In genomic region chr10:126400641-126401040, GRCh38 we compare ENCODE assay signal across 34 cellular contexts. TPM values are rescaled to one million over a fixed set of nuclear protein-coding genes. Genes with fewer than 3 reads are reported as not detected.
"Had no signal": no experiment of that assay in that cellular context is flagged by ENCODE, and none has a peak within 500 bp of the region (broad histone marks: within the 10 kb centered on the region; RNA-seq: fewer than 3 reads in every experiment).

No MANE protein-coding gene starts in this region.

- FAIRE-seq: astrocyte, bronchial epithelial cell had no signal

- H3K4me3 ChIP-seq: adrenal gland, ascending aorta, body of pancreas, breast epithelium, cardiac muscle cell had no signal

- H3K9me3 ChIP-seq: adrenal gland, ascending aorta, body of pancreas, breast epithelium had no signal

- H3K27me3 ChIP-seq: adrenal gland, ascending aorta, body of pancreas, breast epithelium, cardiac muscle cell had no signal

- H3K4me1 ChIP-seq: adrenal gland, ascending aorta, body of pancreas, breast epithelium had no signal

- H3K27ac ChIP-seq: adrenal gland, ascending aorta, body of pancreas, breast epithelium, cardiac muscle cell had no signal

- DNase-seq: activated effector memory CD4-positive, alpha-beta T cell treated with anti-CD3 and anti-CD28 coated beads, Interleukin-2, amount 50 U/mL, for 16 hours; activated effector memory CD4-positive, alpha-beta T cell treated with Interleukin-2 at 50 U/mL for 16 hours; activated gamma-delta T cell; activated gamma-delta T cell treated with Interleukin-2 at 50 U/mL for 16 hours; activated naive CD4-positive, alpha-beta T cell; activated naive CD4-positive, alpha-beta T cell treated with anti-CD3 and anti-CD28 coated beads for 36 hours; activated naive CD4-positive, alpha-beta T cell treated with anti-CD3 and anti-CD28 coated beads, Interleukin-2, amount 10 ng/mL, durations not matched to agents 7 days and 5 days; activated naive CD4-positive, alpha-beta T cell treated with anti-CD3 and anti-CD28 coated beads, Interleukin-2, amount 50 U/mL, for 16 hours; activated naive CD4-positive, alpha-beta T cell treated with Interleukin-2 at 50 U/mL for 16 hours; activated naive CD8-positive, alpha-beta T cell treated with anti-CD3 and anti-CD28 coated beads for 36 hours; activated naive CD8-positive, alpha-beta T cell treated with anti-CD3 and anti-CD28 coated beads, Interleukin-2, amount 10 ng/mL, durations not matched to agents 7 days and 5 days; activated naive CD8-positive, alpha-beta T cell treated with anti-CD3 and anti-CD28 coated beads, Interleukin-2, amount 50 U/mL, for 24 hours; activated T-cell treated with anti-CD3 and anti-CD28 coated beads, Interleukin-2, amount 50 U/mL, for 1 hour; activated T-cell treated with anti-CD3 and anti-CD28 coated beads, Interleukin-2, amount 50 U/mL, for 24 hours; activated T-cell treated with anti-CD3 and anti-CD28 coated beads, Interleukin-2, amount 50 U/mL, for 4 hours; activated T-cell treated with anti-CD3 and anti-CD28 coated beads, Interleukin-2, amount 50 U/mL, for 48 hours; activated T-cell treated with anti-CD3 and anti-CD28 coated beads, Interleukin-2, amount 50 U/mL, for 72 hours; adrenal gland; amniotic stem cell; amygdala; anterior cingulate cortex; aorta; body of pancreas; caudate nucleus; central memory CD4-positive, alpha-beta T cell; cerebellar nuclear complex had no signal

- H3K36me3 ChIP-seq: adrenal gland, ascending aorta, breast epithelium, cardiac muscle cell had no signal

- ATAC-seq: activated naive CD4-positive, alpha-beta T cell treated with anti-CD3 and anti-CD28 coated beads, Interleukin-2, amount 50 U/mL, for 72 hours; activated naive CD8-positive, alpha-beta T cell treated with anti-CD3 and anti-CD28 coated beads, Interleukin-2, amount 50 U/mL, for 24 hours; activated T-cell treated with anti-CD3 and anti-CD28 coated beads, Interleukin-2, amount 50 U/mL, for 4 hours; activated T-cell treated with anti-CD3 and anti-CD28 coated beads, Interleukin-2, amount 50 U/mL, for 72 hours; activated T-helper 17 cell treated with anti-CD3 and anti-CD28 coated beads, Interleukin-2, amount 50 U/mL, for 72 hours; body of pancreas had no signal

RNA-seq across cellular contexts. Expression of gene ADAM12, which starts 12.4 kb away (rescaled TPM):
- total RNA-seq: activated naive CD4-positive, alpha-beta T cell treated with anti-CD3 and anti-CD28 coated beads for 36 hours; activated T-helper 1 cell treated with anti-CD3 and anti-CD28 coated beads, Interleukin-12 subunit alpha, Interleukin-12 subunit beta, Interleukin-2, Interleukin-4 antibody, amounts not matched to agents 30 ng/mL and 10 ng/mL and 1 ng/mL, durations not matched to agents 14 hours and 24 hours and 36 hours; ascending aorta had no signal
